Comparison of ENCODE assay signal across 9 cellular contexts in genomic region chr16:22077700-22078313, GRCh38. TPM values are rescaled to one million over a fixed set of nuclear protein-coding genes. Genes with fewer than 3 reads are reported as not detected.
DNase-seq lines count a peak whose midpoint lies in the region; ATAC-seq and FAIRE-seq lines count a peak whose summit lies in the region.
"Had no signal": no experiment of that assay in that cellular context is flagged by ENCODE, and none has a peak within 500 bp of the region (broad histone marks: within the 10 kb centered on the region; RNA-seq: fewer than 3 reads in every experiment).

No MANE protein-coding gene starts in this region.

- intact Hi-C loops in activated CD4-positive, alpha-beta T cell treated with anti-CD3 and anti-CD28 coated beads, Interleukin-2, amount 10 ng/mL, durations not matched to agents 24 days and 14 days (cut with micrococcal nuclease), result loop anchor here (1.0 kb wide), 2 partner anchors 77 to 110 kb away; partner anchors contain the start of gene PDZD9

- peak; percentile 88 for ATAC-seq in memory B cell (ENCODE audit: low read depth)
- no peak for ATAC-seq in GM18520 (IDR thresholded peaks at IDR 0.05; ENCODE audit: unreplicated experiment)

- no peaks in the 10 kb centered on the region for H3K27me3 Mint-ChIP-seq in activated CD4-positive, alpha-beta T cell treated with anti-CD3 and anti-CD28 coated beads, Interleukin-2, amount 10 ng/mL, durations not matched to agents 24 days and 14 days
- H3K27me3 Mint-ChIP-seq in memory B cell, result no peaks in the 10 kb centered on the region
- H3K27me3 Mint-ChIP-seq: stimulated activated naive CD8-positive, alpha-beta T cell treated with anti-CD3 and anti-CD28 coated beads, Interleukin-15, Interleukin-2, amounts not matched to agents 100 ng/mL and 50 ng/mL, for 24 hours had no signal

- DNase-seq in GM19239 (ENCODE audit: insufficient read length, low spot score), result peak; percentile 42
- peak; percentile 12 to 61 for DNase-seq in NCI-H526 (lab: John Stamatoyannopoulos, UW)
- DNase-seq in activated CD4-positive, alpha-beta T cell treated with anti-CD3 and anti-CD28 coated beads, Interleukin-2, amount 10 ng/mL, durations not matched to agents 24 days and 14 days, result peak; percentile 91
- DNase-seq in dedifferentiated amniotic fluid mesenchymal stem cell (ENCODE audit: extremely low spot score), result peak; percentile 55
- peak; percentile 68 to 72 for DNase-seq in memory B cell (ENCODE audit: low spot score in 2 of 2)
- DNase-seq in stimulated activated CD8-positive, alpha-beta memory T cell treated with anti-CD3 and anti-CD28 coated beads, Interleukin-15, amount 100 ng/mL, for 48 hours (ENCODE audit: low read depth in 2 of 2), result peak; percentile 22 to 45

- no peaks in the 10 kb centered on the region for H3K4me1 Mint-ChIP-seq in activated CD4-positive, alpha-beta T cell treated with anti-CD3 and anti-CD28 coated beads, Interleukin-2, amount 10 ng/mL, durations not matched to agents 24 days and 14 days
- H3K4me1 Mint-ChIP-seq in memory B cell, result no peaks in the 10 kb centered on the region

- peaks cover 6% of the 10 kb centered on the region for H3K36me3 Mint-ChIP-seq in activated CD4-positive, alpha-beta T cell treated with anti-CD3 and anti-CD28 coated beads, Interleukin-2, amount 10 ng/mL, durations not matched to agents 24 days and 14 days (ENCODE audit: low read depth)
- no peaks in the 10 kb centered on the region for H3K36me3 Mint-ChIP-seq in memory B cell

- peak; percentile 78 for FAIRE-seq in A204.1 (lab: Jason Lieb, UNC)
- FAIRE-seq in GM19239 (lab: Jason Lieb, UNC), result peak; percentile 80

- no peak overlapping the region for H3K27ac Mint-ChIP-seq in activated CD4-positive, alpha-beta T cell treated with anti-CD3 and anti-CD28 coated beads, Interleukin-2, amount 10 ng/mL, durations not matched to agents 24 days and 14 days
- no peak overlapping the region for H3K27ac Mint-ChIP-seq in memory B cell
- H3K27ac Mint-ChIP-seq: stimulated activated naive CD8-positive, alpha-beta T cell treated with anti-CD3 and anti-CD28 coated beads, Interleukin-15, Interleukin-2, amounts not matched to agents 100 ng/mL and 50 ng/mL, for 24 hours had no signal

- no peak overlapping the region for H3K4me3 Mint-ChIP-seq in activated CD4-positive, alpha-beta T cell treated with anti-CD3 and anti-CD28 coated beads, Interleukin-2, amount 10 ng/mL, durations not matched to agents 24 days and 14 days
- H3K4me3 Mint-ChIP-seq in memory B cell, result no peak overlapping the region
- H3K4me3 Mint-ChIP-seq: stimulated activated naive CD8-positive, alpha-beta T cell treated with anti-CD3 and anti-CD28 coated beads, Interleukin-15, Interleukin-2, amounts not matched to agents 100 ng/mL and 50 ng/mL, for 24 hours had no signal

- H3K9me3 Mint-ChIP-seq in activated CD4-positive, alpha-beta T cell treated with anti-CD3 and anti-CD28 coated beads, Interleukin-2, amount 10 ng/mL, durations not matched to agents 24 days and 14 days, result no peaks in the 10 kb centered on the region
- no peaks in the 10 kb centered on the region for H3K9me3 Mint-ChIP-seq in memory B cell
- H3K9me3 Mint-ChIP-seq: stimulated activated naive CD8-positive, alpha-beta T cell treated with anti-CD3 and anti-CD28 coated beads, Interleukin-15, Interleukin-2, amounts not matched to agents 100 ng/mL and 50 ng/mL, for 24 hours had no signal

RNA-seq across cellular contexts. Expression of gene VWA3A, which starts 14.5 kb away (rescaled TPM):
- total RNA-seq in activated CD4-positive, alpha-beta T cell treated with anti-CD3 and anti-CD28 coated beads, Interleukin-2, amount 10 ng/mL, durations not matched to agents 24 days and 14 days, result 0.19 TPM in 1 of 2 replicates, not detected in the other

Comparison
In these comparisons a context has a peak if more than half of its experiments do, and no peak if none do; other contexts are left out.
1. DNase-seq: peak in every context shown above with its lines; median percentile 91 in activated CD4-positive, alpha-beta T cell treated with anti-CD3 and anti-CD28 coated beads, Interleukin-2, amount 10 ng/mL, durations not matched to agents 24 days and 14 days; 70 in memory B cell; 55 in dedifferentiated amniotic fluid mesenchymal stem cell; 42 in GM19239; 36 in NCI-H526; 34 in stimulated activated CD8-positive, alpha-beta memory T cell treated with anti-CD3 and anti-CD28 coated beads, Interleukin-15, amount 100 ng/mL, for 48 hours.